Comparison of ENCODE assay signal across 6 cellular contexts in the genomic region with DNA sequence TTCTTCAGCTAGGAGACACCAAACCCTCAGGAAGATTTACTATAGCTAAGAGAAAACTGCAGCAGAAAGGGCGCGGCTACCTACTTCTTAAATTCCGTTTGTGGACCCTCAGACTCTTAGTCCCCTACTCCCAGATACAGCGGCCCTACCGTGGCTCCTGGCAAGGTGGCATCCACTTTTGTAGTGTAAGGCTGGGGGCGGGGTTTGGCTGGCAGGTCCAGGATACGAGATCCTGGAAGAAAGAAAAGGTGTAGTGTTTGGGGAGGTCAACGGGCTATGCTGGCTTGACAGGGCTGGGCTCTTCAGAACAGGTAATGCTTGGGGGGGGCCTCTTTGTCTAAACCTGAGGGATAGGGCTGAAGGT. TPM values are rescaled to one million over a fixed set of nuclear protein-coding genes. Genes with fewer than 3 reads are reported as not detected.
A peak's percentile ranks its signal among the peaks of the same experiment; 100 is the strongest.
DNase-seq lines count a peak whose midpoint lies in the region; ATAC-seq, FAIRE-seq and TF ChIP-seq lines count a peak whose summit lies in the region.

No MANE protein-coding gene starts in this region.

- H3K14ac ChIP-seq in neuronal stem cell (ENCODE audit: low read length), result no peak overlapping the region

- H3K18ac ChIP-seq in neuronal stem cell (ENCODE audit: low read length), result peak overlapping the region; percentile 59

- WGBS in neuronal stem cell (ENCODE audit: extremely low coverage in 2 of 2, insufficient read length in 2 of 2, insufficient replicate concordance in 1 of 2), 2 donors, result no CpG with 5 or more reads among the region's 8 CpGs

- no peak overlapping the region for H2BK5ac ChIP-seq in neuronal stem cell (ENCODE audit: low read length)

- H2BK15ac ChIP-seq in neuronal stem cell (ENCODE audit: low read length), result peak overlapping the region; percentile 1

- no peaks in the 10 kb centered on the region for H3K27me3 ChIP-seq in neuronal stem cell (ENCODE audit: control insufficient read depth in 3 of 3, insufficient read depth in 3 of 3, low read depth in 1 of 3, low read length in 3 of 3)

- peak overlapping the region; percentile 65 for H2AFZ ChIP-seq in neuronal stem cell (ENCODE audit: low read length)

- peak overlapping the region; percentile 54 to 60 for H3K4me3 ChIP-seq in neuronal stem cell (ENCODE audit: low read length in 2 of 2)

- H3K79me1 ChIP-seq in neuronal stem cell (ENCODE audit: low read depth, low read length), result no peaks in the 10 kb centered on the region

- peak overlapping the region; percentile 63 for H3K4me2 ChIP-seq in neuronal stem cell (ENCODE audit: insufficient read depth, low read length, poor library complexity, severe bottlenecking)

- peak overlapping the region; percentile 91 for H3K27ac ChIP-seq in neuronal stem cell (replicated peaks; ENCODE audit: low read length)

- peak overlapping the region; percentile 87 for H2AK5ac ChIP-seq in neuronal stem cell (ENCODE audit: low read depth, low read length)

- H3K36me3 ChIP-seq in neuronal stem cell (replicated peaks in 1 of 2; ENCODE audit: control insufficient read depth in 2 of 2, insufficient read depth in 2 of 2, low read length in 2 of 2), result peaks cover 1 to 28% of the 10 kb centered on the region in 2 donors

- DNase-seq in NCI-H146 treated with DMSO at 0.1 percent for 48 hours (lab: John Stamatoyannopoulos, UW; ENCODE audit: unreplicated experiment) (peak; percentile 45), T47D (ENCODE audit: low read depth in 1 of 2, low spot score in 1 of 2) (peak; percentile 65 to 96), neuronal stem cell (ENCODE audit: low spot score) (no peak), activated gamma-delta T cell (lab: John Stamatoyannopoulos, UW) (no peak), GM12891 (ENCODE audit: insufficient read length, low spot score) (no peak)

- H4K91ac ChIP-seq in neuronal stem cell (ENCODE audit: low read depth, low read length, poor library complexity), result no peak overlapping the region

- H2BK12ac ChIP-seq in neuronal stem cell (ENCODE audit: low read length), result no peak overlapping the region

- H3K9me3 ChIP-seq in neuronal stem cell (replicated peaks in 1 of 2; ENCODE audit: control insufficient read depth in 2 of 2, insufficient read depth in 1 of 2, low read depth in 1 of 2, low read length in 2 of 2), result no peaks in the 10 kb centered on the region

- in situ Hi-C loops in T47D (cut with HindIII; ENCODE audit: low pct_unique_long_range_greater_than_20kb, low sequenced_read_pairs), result no loop called here

- H3K9ac ChIP-seq in neuronal stem cell (ENCODE audit: low read depth, low read length, poor library complexity), result no peak overlapping the region

- H4K8ac ChIP-seq in neuronal stem cell (ENCODE audit: low read depth, low read length), result no peak overlapping the region

- H3K23ac ChIP-seq in neuronal stem cell (ENCODE audit: low read depth, low read length, poor library complexity), result no peak overlapping the region

- no peak for FAIRE-seq in GM12891 (lab: Jason Lieb, UNC)

- H2BK120ac ChIP-seq in neuronal stem cell (ENCODE audit: low read depth, low read length), result no peak overlapping the region

- ATAC-seq in GM21381 (IDR thresholded peaks at IDR 0.05; ENCODE audit: unreplicated experiment), result no peak

- H3K4ac ChIP-seq in neuronal stem cell (ENCODE audit: low read length), result no peak overlapping the region

- peaks cover 6 to 14% of the 10 kb centered on the region in 2 donors for H3K4me1 ChIP-seq in neuronal stem cell (ENCODE audit: control insufficient read depth in 2 of 2, insufficient read depth in 1 of 2, low read depth in 1 of 2, low read length in 2 of 2)

- no peak for TF ChIP-seq POLR2A in GM12891 (IDR thresholded peaks at IDR 0.05; ENCODE audit: low read depth, low read length)

TF ChIP-seq in GM12891, 5 proteins besides CTCF, POLR2A, EP300 and RAD21:
- TF ChIP-seq POU2F2 (IDR thresholded peaks at IDR 0.05; ENCODE audit: low read depth, low read length), result no peak
- TF ChIP-seq TAF1 (IDR thresholded peaks at IDR 0.05; ENCODE audit: low read depth, low read length), result no peak
- no peak for TF ChIP-seq POLR2AphosphoS5 (IDR thresholded peaks at IDR 0.05; ENCODE audit: low read depth, low read length)
- TF ChIP-seq PAX5 (IDR thresholded peaks at IDR 0.05; ENCODE audit: insufficient read depth, low read length, severe bottlenecking), result no peak

RNA-seq across cellular contexts. Expression of a gene that starts 0.3 kb away (rescaled TPM):
- polyA plus RNA-seq in neuronal stem cell (2013, experiment 1 of 2), result 14.4 TPM
- 14.5 TPM for polyA plus RNA-seq in neuronal stem cell (2013, experiment 2 of 2)
- polyA plus RNA-seq in GM12891 (2012; ENCODE audit: low read depth, missing spikeins), result 10.8 TPM

RNA-seq across cellular contexts. Expression of a gene that starts 4.6 kb away (rescaled TPM):
- polyA plus RNA-seq in neuronal stem cell (2013, experiment 1 of 2), result 83.0 TPM
- polyA plus RNA-seq in neuronal stem cell (2013, experiment 2 of 2), result 80.7 TPM
- 54.0 TPM for polyA plus RNA-seq in GM12891 (2012; ENCODE audit: low read depth, missing spikeins)

RNA-seq across cellular contexts. Expression of a gene that starts 9.5 kb away (rescaled TPM):
- polyA plus RNA-seq in neuronal stem cell (2013, experiment 1 of 2), result 64.0 TPM
- 61.0 TPM for polyA plus RNA-seq in neuronal stem cell (2013, experiment 2 of 2)
- polyA plus RNA-seq in GM12891 (2012; ENCODE audit: low read depth, missing spikeins), result 127 TPM

RNA-seq across cellular contexts. Expression of a gene that starts 9.6 kb away (rescaled TPM):
- 22.5 TPM for polyA plus RNA-seq in neuronal stem cell (2013, experiment 1 of 2)
- 21.8 TPM for polyA plus RNA-seq in neuronal stem cell (2013, experiment 2 of 2)
- 55.7 TPM for polyA plus RNA-seq in GM12891 (2012; ENCODE audit: low read depth, missing spikeins)

RNA-seq across cellular contexts. Expression of a gene that starts 18.2 kb away (rescaled TPM):
- 104 TPM for polyA plus RNA-seq in neuronal stem cell (2013, experiment 1 of 2)
- polyA plus RNA-seq in neuronal stem cell (2013, experiment 2 of 2), result 104 TPM
- polyA plus RNA-seq in GM12891 (2012; ENCODE audit: low read depth, missing spikeins), result 109 TPM

Comparison
In these comparisons a context has a peak if more than half of its experiments do, and no peak if none do; other contexts are left out.
1. DNase-seq: peak in NCI-H146 treated with DMSO at 0.1 percent for 48 hours (single experiment) and T47D (2 of 2); none in neuronal stem cell (single experiment), activated gamma-delta T cell (single experiment) and GM12891 (single experiment).